Comparison of ENCODE assay signal across 1 cellular context in the genomic region with DNA sequence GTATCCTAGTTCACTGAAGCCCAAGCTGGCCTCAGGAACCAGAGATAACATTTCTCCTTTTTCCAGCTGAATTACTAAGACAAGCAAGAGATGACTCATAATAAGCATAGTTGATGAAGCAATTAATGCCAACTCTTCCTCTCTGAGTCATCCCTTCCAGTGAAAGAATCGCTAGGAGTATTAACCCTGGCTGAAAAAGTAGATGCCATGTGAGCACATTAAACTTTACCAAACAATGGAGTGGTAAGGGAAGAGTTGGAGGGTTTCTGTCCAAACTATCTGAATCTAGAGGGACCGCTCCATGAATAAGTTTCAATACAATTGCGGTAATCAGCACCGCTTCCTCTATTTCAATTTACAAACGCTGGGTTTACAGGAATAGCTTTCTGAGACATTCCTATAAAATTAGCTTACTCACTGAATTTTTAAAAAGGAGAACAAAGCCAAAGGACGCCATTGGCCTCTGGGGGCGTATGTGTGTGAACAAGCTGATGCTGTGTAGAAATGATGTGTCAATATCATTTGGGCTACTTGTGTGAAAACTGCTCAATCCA.
TF ChIP-seq lines count a peak whose summit lies in the region.

No MANE protein-coding gene starts in this region.

TF ChIP-seq in IMR-90, 13 proteins besides CTCF, POLR2A, EP300 and RAD21 (continued from another document):
- no peak for TF ChIP-seq CHD1 (IDR thresholded peaks at IDR 0.05; ENCODE audit: low read depth, low read length)
- TF ChIP-seq BHLHE40 (IDR thresholded peaks at IDR 0.05; ENCODE audit: low read depth, low read length), result peak; percentile 70; the same call in 1 of the 2 replicates
- TF ChIP-seq, protein P1, sequence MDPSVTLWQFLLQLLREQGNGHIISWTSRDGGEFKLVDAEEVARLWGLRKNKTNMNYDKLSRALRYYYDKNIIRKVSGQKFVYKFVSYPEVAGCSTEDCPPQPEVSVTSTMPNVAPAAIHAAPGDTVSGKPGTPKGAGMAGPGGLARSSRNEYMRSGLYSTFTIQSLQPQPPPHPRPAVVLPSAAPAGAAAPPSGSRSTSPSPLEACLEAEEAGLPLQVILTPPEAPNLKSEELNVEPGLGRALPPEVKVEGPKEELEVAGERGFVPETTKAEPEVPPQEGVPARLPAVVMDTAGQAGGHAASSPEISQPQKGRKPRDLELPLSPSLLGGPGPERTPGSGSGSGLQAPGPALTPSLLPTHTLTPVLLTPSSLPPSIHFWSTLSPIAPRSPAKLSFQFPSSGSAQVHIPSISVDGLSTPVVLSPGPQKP (IDR thresholded peaks at IDR 0.05; ENCODE audit: borderline replicate concordance, low read depth, low read length), result no peak
- TF ChIP-seq MAFK (IDR thresholded peaks at IDR 0.05; ENCODE audit: low read depth, low read length), result 0 out of 2 replicates have a peak, but pooled peaks have one; percentile 41
TF ChIP-seq in IMR-90: peak in this region for 4.
